12 cellular contexts compared by ENCODE assay signal in the genomic region with DNA sequence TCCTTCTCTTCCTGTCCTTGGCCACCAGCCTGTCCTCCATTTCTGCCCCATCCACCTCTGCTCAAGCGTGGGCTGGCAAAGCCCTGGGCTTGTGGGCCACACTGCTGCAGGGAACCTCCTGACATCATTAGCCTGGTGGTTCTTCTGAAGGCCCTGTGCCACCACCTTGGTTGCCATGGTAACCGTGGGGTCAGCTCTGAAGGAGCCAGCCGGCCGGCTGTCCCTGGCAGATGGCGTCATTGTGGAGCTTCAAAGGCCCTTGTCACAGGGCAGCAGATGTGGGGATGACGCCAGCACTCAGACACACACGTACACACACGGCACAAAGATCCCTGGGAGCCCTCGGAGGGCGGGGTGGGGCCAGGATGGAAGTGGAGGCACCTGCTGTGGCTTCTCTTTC. TPM values are rescaled to one million over a fixed set of nuclear protein-coding genes. Genes with fewer than 3 reads are reported as not detected.
DNase-seq lines count a peak whose midpoint lies in the region; ATAC-seq, FAIRE-seq and TF ChIP-seq lines count a peak whose summit lies in the region.
"Had no signal": no experiment of that assay in that cellular context is flagged by ENCODE, and none has a peak within 500 bp of the region (broad histone marks: within the 10 kb centered on the region; RNA-seq: fewer than 3 reads in every experiment).

No MANE protein-coding gene starts in this region.

- no peak for ATAC-seq in upper lobe of right lung

- intact Hi-C loops in posterior cingulate gyrus (cut with DNase I): loop anchor here (10.0 kb wide), 1 partner anchor 475 kb away; no protein-coding TSS in a partner anchor
- intact Hi-C loops in breast epithelium (cut with DNase I; ENCODE audit: low total_unique reads): no loop called here
- intact Hi-C loops in upper lobe of right lung (cut with DNase I): loop anchor here (10.0 kb wide), 1 partner anchor 465 kb away; no protein-coding TSS in a partner anchor

- H3K36me3 ChIP-seq in endodermal cell (ENCODE audit: control insufficient read depth, insufficient read depth, low read length) (peaks cover 39% of the 10 kb centered on the region), breast epithelium (no peaks in the 10 kb centered on the region), upper lobe of right lung (peaks cover 65% of the 10 kb centered on the region), small intestine (ENCODE audit: control insufficient read depth in 2 of 2, insufficient read depth in 2 of 2, low read length in 2 of 2) (peaks cover 7 to 15% of the 10 kb centered on the region in 2 donors)

- H3K27ac ChIP-seq in endodermal cell (ENCODE audit: low read depth, low read length): peak overlapping the region; percentile 97
- no peak overlapping the region for H3K27ac ChIP-seq in breast epithelium
- H3K27ac ChIP-seq in upper lobe of right lung: no peak overlapping the region
- H3K27ac ChIP-seq in small intestine (ENCODE audit: low read depth in 1 of 2, low read length in 1 of 2): no peak overlapping the region
- H3K27ac ChIP-seq: coronary artery had no signal

- no peaks in the 10 kb centered on the region for H3K27me3 Mint-ChIP-seq in endodermal cell (ENCODE audit: insufficient read depth)

- 89 to 90% methylated on average over 5 to 10 of the region's 10 CpGs for WGBS in endodermal cell (ENCODE audit: insufficient coverage in 1 of 2, insufficient read length in 1 of 2), 2 experiments
- 80 to 84% (median 82%) methylated on average over 10 of the region's 10 CpGs for WGBS in small intestine, 3 donors

- H3K4me3 ChIP-seq in endodermal cell (ENCODE audit: low read length): no peak overlapping the region
- H3K4me3 ChIP-seq in breast epithelium: no peak overlapping the region
- H3K4me3 ChIP-seq in upper lobe of right lung: no peak overlapping the region
- H3K4me3 ChIP-seq in small intestine (ENCODE audit: low read depth in 1 of 2, low read length in 2 of 2): no peak overlapping the region
- H3K4me3 ChIP-seq: coronary artery had no signal

- DNase-seq in NCI-H1092 treated with DMSO at 0.1 percent for 48 hours (lab: John Stamatoyannopoulos, UW) (peak; percentile 12), NCI-H69 (lab: John Stamatoyannopoulos, UW) (peak; percentile 94), endodermal cell (peak; percentile 61), posterior cingulate gyrus (peak in 8 of 10 donors; percentile 27 to 96 (median 48)), breast epithelium (ENCODE audit: low spot score in 2 of 2) (no peak), upper lobe of right lung (no peak), iPS-NIHi11 (ENCODE audit: low spot score) (no peak), small intestine (no peak)
- DNase-seq: activated CD4-positive, alpha-beta T cell treated with anti-CD3 and anti-CD28 coated beads for 4 hours; activated effector memory CD4-positive, alpha-beta T cell treated with Interleukin-2 at 50 U/mL for 16 hours; NCI-H1048 had no signal

- H3K9ac ChIP-seq in endodermal cell (ENCODE audit: extremely low read depth, low read length, poor library complexity, severe bottlenecking): no peak overlapping the region

- H3K4me1 Mint-ChIP-seq in endodermal cell: peaks cover 41% of the 10 kb centered on the region

- no peak overlapping the region for H3K4me3 Mint-ChIP-seq in endodermal cell

- no peak for FAIRE-seq in small intestine (lab: Jason Lieb, UNC)

- peak overlapping the region; percentile 58 for H3K27ac Mint-ChIP-seq in endodermal cell

- TF ChIP-seq CTCF in endodermal cell (conservative IDR thresholded peaks at IDR 0.05) (no peak), breast epithelium (IDR thresholded peaks at IDR 0.05) (no peak), upper lobe of right lung (IDR thresholded peaks at IDR 0.05) (no peak)

- H3K4me1 ChIP-seq in endodermal cell (ENCODE audit: control insufficient read depth, insufficient read depth, low read length) (peaks cover 12% of the 10 kb centered on the region), breast epithelium (no peaks in the 10 kb centered on the region), upper lobe of right lung (peaks cover 8% of the 10 kb centered on the region), small intestine (ENCODE audit: control insufficient read depth in 2 of 2, insufficient read depth in 1 of 2, low read depth in 1 of 2, low read length in 1 of 2) (no peaks in the 10 kb centered on the region)

- H3K36me3 Mint-ChIP-seq in endodermal cell (ENCODE audit: low read depth): peaks cover 51% of the 10 kb centered on the region

- peaks cover 1% of the 10 kb centered on the region for H3K9me3 Mint-ChIP-seq in endodermal cell

- no peaks in the 10 kb centered on the region for H3K27me3 ChIP-seq in endodermal cell (ENCODE audit: control insufficient read depth, insufficient read depth, low read length, poor library complexity, severe bottlenecking)
- no peaks in the 10 kb centered on the region for H3K27me3 ChIP-seq in breast epithelium
- H3K27me3 ChIP-seq in upper lobe of right lung: no peaks in the 10 kb centered on the region
- H3K27me3 ChIP-seq in small intestine (ENCODE audit: control insufficient read depth in 2 of 2, insufficient read depth in 2 of 2, low read length in 2 of 2): no peaks in the 10 kb centered on the region

- no peak for TF ChIP-seq POLR2A in breast epithelium (IDR thresholded peaks at IDR 0.05)

- H3K9me3 ChIP-seq in endodermal cell (ENCODE audit: control insufficient read depth, low read length) (no peaks in the 10 kb centered on the region), breast epithelium (no peaks in the 10 kb centered on the region), upper lobe of right lung (no peaks in the 10 kb centered on the region), small intestine (ENCODE audit: control insufficient read depth, low read depth) (no peaks in the 10 kb centered on the region)

RNA-seq across cellular contexts. Expression of gene RPL26L1, which starts 19.7 kb away (rescaled TPM):
- total RNA-seq in endodermal cell: 10 to 100 TPM; 56.7 to 60.0 TPM
- polyA plus RNA-seq in endodermal cell (2013, experiment 1 of 2): 72.4 TPM
- 76.0 TPM for polyA plus RNA-seq in endodermal cell (2013, experiment 2 of 2)
- total RNA-seq in breast epithelium: 10 to 100 TPM; 21.4 to 34.1 (median 22.0) TPM
- total RNA-seq in upper lobe of right lung: 26.4 TPM
- 10 to 100 TPM; 42.9 to 99.2 (median 43.5) TPM for polyA plus RNA-seq in small intestine

RNA-seq across cellular contexts. Expression of gene ATP6V0E1, which starts 44.0 kb away (rescaled TPM):
- total RNA-seq in endodermal cell: 100 to 1,000 TPM; 119 to 128 TPM
- 93.0 TPM for polyA plus RNA-seq in endodermal cell (2013, experiment 1 of 2)
- 84.4 TPM for polyA plus RNA-seq in endodermal cell (2013, experiment 2 of 2)
- 100 to 1,000 TPM; 173 to 219 (median 185) TPM for total RNA-seq in breast epithelium
- total RNA-seq in upper lobe of right lung: 326 TPM
- 100 to 1,000 TPM; 170 to 230 (median 203) TPM for polyA plus RNA-seq in small intestine

Comparison
In these comparisons a context has a peak if more than half of its experiments do, and no peak if none do; other contexts are left out.
1. DNase-seq: peak in NCI-H1092 treated with DMSO at 0.1 percent for 48 hours (single experiment), NCI-H69 (single experiment), endodermal cell (single experiment) and posterior cingulate gyrus (8 of 10); none in breast epithelium (0 of 2), upper lobe of right lung (single experiment), iPS-NIHi11 (single experiment) and small intestine (single experiment).